In the genomic region with DNA sequence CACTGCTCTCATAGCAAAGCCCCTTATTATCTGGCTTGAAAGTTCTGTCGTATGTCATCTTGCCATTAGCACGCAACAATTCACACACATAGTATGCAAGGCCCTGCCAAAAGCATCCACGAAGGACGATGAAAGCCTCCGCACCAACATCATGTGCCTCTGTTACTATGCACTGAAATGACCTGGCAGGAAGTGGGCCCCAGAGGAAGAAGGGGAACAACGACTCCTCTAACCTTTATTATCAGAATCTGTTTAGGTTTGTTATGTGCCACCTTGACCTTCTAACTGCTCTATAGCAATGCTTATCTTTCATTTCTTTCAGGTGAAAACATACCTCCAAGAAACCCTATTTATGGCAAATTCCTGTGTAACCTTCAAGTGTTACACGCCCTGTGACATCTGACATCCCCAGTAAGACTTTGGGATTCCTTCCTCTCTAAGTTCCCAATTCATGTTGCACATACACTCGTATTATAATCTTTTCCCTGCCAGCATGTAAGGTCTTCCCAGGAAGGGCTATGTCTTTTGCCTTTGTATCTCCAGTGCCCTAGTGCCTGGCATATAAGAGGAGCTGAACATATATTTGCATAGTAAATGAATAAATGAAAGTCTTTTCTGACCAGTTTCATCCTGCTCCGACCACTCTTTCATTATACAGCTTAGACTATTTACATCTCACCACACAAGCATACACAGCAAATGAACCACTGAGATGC, we compare ENCODE assay signal across 8 cellular contexts. TPM values are rescaled to one million over a fixed set of nuclear protein-coding genes. Genes with fewer than 3 reads are reported as not detected.
DNase-seq lines count a peak whose midpoint lies in the region; ATAC-seq and TF ChIP-seq lines count a peak whose summit lies in the region.

No MANE protein-coding gene starts in this region.

- no peaks in the 10 kb centered on the region for H3K36me3 ChIP-seq in gastroesophageal sphincter

- no peak for TF ChIP-seq POLR2A in gastroesophageal sphincter (IDR thresholded peaks at IDR 0.05)

- ATAC-seq in GM19351 (IDR thresholded peaks at IDR 0.05; ENCODE audit: unreplicated experiment): peak; percentile 83
- ATAC-seq in HG03280 (IDR thresholded peaks at IDR 0.05; ENCODE audit: unreplicated experiment): peak; percentile 87
- ATAC-seq in gastroesophageal sphincter: no peak

- DNase-seq in AG08396 (ENCODE audit: low spot score) (peak; percentile 14), HuH-7 (ENCODE audit: low spot score) (no peak), NCI-H2029 (lab: John Stamatoyannopoulos, UW) (no peak), NCI-H187 treated with DMSO at 0.1 percent for 48 hours (lab: John Stamatoyannopoulos, UW) (no peak)
- peak; percentile 42 to 50 for DNase-seq in activated CD4-positive, alpha-beta T cell treated with anti-CD3 and anti-CD28 coated beads for 4 hours

- no peaks in the 10 kb centered on the region for H3K9me3 ChIP-seq in gastroesophageal sphincter

- H3K27me3 ChIP-seq in gastroesophageal sphincter: no peaks in the 10 kb centered on the region

- H3K27ac ChIP-seq in gastroesophageal sphincter: peak overlapping the region; percentile 78 to 87 (median 82)

- H3K4me3 ChIP-seq in gastroesophageal sphincter: no peak overlapping the region

- 20 to 30% methylated on average over 7 to 9 of the region's 9 CpGs for WGBS in gastroesophageal sphincter (ENCODE audit: low coverage in 1 of 2), 2 donors

- TF ChIP-seq CTCF in gastroesophageal sphincter (IDR thresholded peaks at IDR 0.05): no peak

- peaks cover 8 to 65% (median 18%) of the 10 kb centered on the region in 3 donors for H3K4me1 ChIP-seq in gastroesophageal sphincter

- no peak for TF ChIP-seq EP300 in gastroesophageal sphincter (IDR thresholded peaks at IDR 0.05)

RNA-seq across cellular contexts. Expression of a gene that starts 7.0 kb away (rescaled TPM):
- total RNA-seq in gastroesophageal sphincter: 100 to 1,000 TPM; 136 to 230 (median 176) TPM

RNA-seq across cellular contexts. Expression of a gene that starts 41.1 kb away (rescaled TPM):
- total RNA-seq in gastroesophageal sphincter: 100 to 1,000 TPM in 3 of 4 donors, 10 to 100 TPM in 1; 84.7 to 137 (median 122) TPM

Comparison
In these comparisons a context has a peak if more than half of its experiments do, and no peak if none do; other contexts are left out.
1. DNase-seq: peak in AG08396 (single experiment) and activated CD4-positive, alpha-beta T cell treated with anti-CD3 and anti-CD28 coated beads for 4 hours (2 of 2); none in HuH-7 (single experiment), NCI-H2029 (single experiment) and NCI-H187 treated with DMSO at 0.1 percent for 48 hours (single experiment).